ENCODE assay signal across 18 cellular contexts in genomic region chr9:71896762-71897161, GRCh38. TPM values are rescaled to one million over a fixed set of nuclear protein-coding genes. Genes with fewer than 3 reads are reported as not detected.
DNase-seq lines count a peak whose midpoint lies in the region; ATAC-seq and TF ChIP-seq lines count a peak whose summit lies in the region.
"Had no signal": no experiment of that assay in that cellular context is flagged by ENCODE, and none has a peak within 500 bp of the region (broad histone marks: within the 10 kb centered on the region; RNA-seq: fewer than 3 reads in every experiment).

No MANE protein-coding gene starts in this region.

- H3K27me3 ChIP-seq in neutrophil = no peaks in the 10 kb centered on the region
- H3K27me3 ChIP-seq in upper lobe of left lung = no peaks in the 10 kb centered on the region

- POLR2A ChIA-PET in activated B cell treated with CpG ODN at 0.5 μM for 24 hours (lab: Charles Lee) = interaction anchor here (2.9 kb wide), 1 partner anchor 14 kb away, joined by 18 read pairs; the partner anchor contains the start of genes ABHD17B and C9orf85

- H3K27me3 Mint-ChIP-seq in activated CD8-positive, alpha-beta memory T cell treated with anti-CD3 and anti-CD28 coated beads, Interleukin-2, amount 10 ng/mL, durations not matched to agents 7 days and 5 days = no peaks in the 10 kb centered on the region
- H3K27me3 Mint-ChIP-seq in activated B cell treated with CpG ODN at 0.5 μM for 24 hours = no peaks in the 10 kb centered on the region

- H3K4me3 ChIP-seq in neutrophil (ENCODE audit: low read depth in 1 of 2, low read length in 1 of 2) (no peak overlapping the region), upper lobe of left lung (no peak overlapping the region)
- H3K4me3 ChIP-seq: PC-9, SK-N-MC had no signal

- intact Hi-C loops in activated B cell treated with CpG ODN at 0.5 μM for 24 hours (cut with micrococcal nuclease) = loop anchor here (1.0 to 5.0 kb wide), 3 partner anchors 8 to 129 kb away; partner anchors contain the start of gene CEMIP2

- H3K4me1 Mint-ChIP-seq in activated CD8-positive, alpha-beta memory T cell treated with anti-CD3 and anti-CD28 coated beads, Interleukin-2, amount 10 ng/mL, durations not matched to agents 7 days and 5 days = peaks cover 74% of the 10 kb centered on the region
- peaks cover 87% of the 10 kb centered on the region for H3K4me1 Mint-ChIP-seq in activated B cell treated with CpG ODN at 0.5 μM for 24 hours

- peak overlapping the region; percentile 58 for H3K4me3 Mint-ChIP-seq in activated CD8-positive, alpha-beta memory T cell treated with anti-CD3 and anti-CD28 coated beads, Interleukin-2, amount 10 ng/mL, durations not matched to agents 7 days and 5 days
- H3K4me3 Mint-ChIP-seq in activated B cell treated with CpG ODN at 0.5 μM for 24 hours = peak overlapping the region; percentile 70

- ATAC-seq in activated CD8-positive, alpha-beta memory T cell treated with anti-CD3 and anti-CD28 coated beads, Interleukin-2, amount 10 ng/mL, durations not matched to agents 7 days and 5 days = no peak
- no peak for ATAC-seq in activated B cell treated with CpG ODN at 0.5 μM for 24 hours (ENCODE audit: low read depth)
- ATAC-seq in GM21619 (IDR thresholded peaks at IDR 0.05; ENCODE audit: unreplicated experiment) = no peak
- ATAC-seq in upper lobe of left lung (ENCODE audit: low FRiP score in 2 of 2) = no peak

- CTCF ChIA-PET in activated CD8-positive, alpha-beta memory T cell treated with anti-CD3 and anti-CD28 coated beads, Interleukin-2, amount 10 ng/mL, durations not matched to agents 7 days and 5 days (lab: Charles Lee) = interaction anchor here (0.7 to 2.1 kb wide), 5 partner anchors 10 to 114 kb away, joined by 3 to 9 read pairs (median 4); partner anchors contain the start of genes ABHD17B and C9orf85
- CTCF ChIA-PET in activated B cell treated with CpG ODN at 0.5 μM for 24 hours (lab: Charles Lee) = interaction anchor here (0.5 kb wide), 1 partner anchor 128 kb away, joined by 3 read pairs; no protein-coding TSS in a partner anchor

- peaks cover 24 to 55% of the 10 kb centered on the region in 2 experiments for H3K4me1 ChIP-seq in neutrophil (ENCODE audit: control insufficient read depth in 1 of 2, insufficient read depth in 1 of 2, low read depth in 1 of 2, low read length in 1 of 2)
- peaks cover 20 to 36% (median 24%) of the 10 kb centered on the region in 4 donors for H3K4me1 ChIP-seq in upper lobe of left lung

- H3K27ac ChIP-seq in KOPT-K1 (ENCODE audit: low read depth, low read length, poor library complexity, severe bottlenecking) = peak overlapping the region; percentile 100
- H3K27ac ChIP-seq in neutrophil = peak overlapping the region; percentile 43
- H3K27ac ChIP-seq in upper lobe of left lung = no peak overlapping the region
- H3K27ac ChIP-seq: PC-9, SK-N-MC, VCaP had no signal

- no peak for TF ChIP-seq EP300 in upper lobe of left lung (IDR thresholded peaks at IDR 0.05)

- H3K27ac Mint-ChIP-seq in activated CD8-positive, alpha-beta memory T cell treated with anti-CD3 and anti-CD28 coated beads, Interleukin-2, amount 10 ng/mL, durations not matched to agents 7 days and 5 days = peak overlapping the region; percentile 86
- peak overlapping the region; percentile 80 for H3K27ac Mint-ChIP-seq in activated B cell treated with CpG ODN at 0.5 μM for 24 hours

- no peak for TF ChIP-seq POLR2A in upper lobe of left lung (IDR thresholded peaks at IDR 0.05)

- no peak for DNase-seq in activated CD8-positive, alpha-beta memory T cell treated with anti-CD3 and anti-CD28 coated beads, Interleukin-2, amount 10 ng/mL, durations not matched to agents 7 days and 5 days
- no peak for DNase-seq in activated CD8-positive, alpha-beta memory T cell treated with anti-CD3 and anti-CD28 coated beads, Interleukin-2, amount 50 U/mL, for 48 hours
- no peak for DNase-seq in activated B cell treated with CpG ODN at 0.5 μM for 24 hours
- DNase-seq in NOMO-1 treated with dmso at 0.1 percent for 144 hours (lab: John Stamatoyannopoulos, UW; ENCODE audit: unreplicated experiment) = no peak
- no peak for DNase-seq in upper lobe of left lung
- DNase-seq: cerebellar nuclear complex, hypothalamus, kidney glomerular epithelial cell, midbrain, NCI-H2029 treated with DMSO at 0.1 percent for 48 hours, NCI-H510A, nucleus accumbens, PC-9 had no signal

- H3K36me3 Mint-ChIP-seq in activated CD8-positive, alpha-beta memory T cell treated with anti-CD3 and anti-CD28 coated beads, Interleukin-2, amount 10 ng/mL, durations not matched to agents 7 days and 5 days = peaks cover 22% of the 10 kb centered on the region
- H3K36me3 Mint-ChIP-seq in activated B cell treated with CpG ODN at 0.5 μM for 24 hours (ENCODE audit: low read depth) = peaks cover 5% of the 10 kb centered on the region

- TF ChIP-seq CTCF in activated B cell treated with CpG ODN at 0.5 μM for 24 hours (IDR thresholded peaks at IDR 0.05) (no peak), neutrophil (IDR thresholded peaks at IDR 0.05) (no peak), upper lobe of left lung (IDR thresholded peaks at IDR 0.05) (no peak)

- H3K9me3 ChIP-seq in KOPT-K1 (ENCODE audit: insufficient read depth, low read length, poor library complexity, severe bottlenecking) = no peaks in the 10 kb centered on the region
- no peaks in the 10 kb centered on the region for H3K9me3 ChIP-seq in neutrophil
- no peaks in the 10 kb centered on the region for H3K9me3 ChIP-seq in upper lobe of left lung

- no peaks in the 10 kb centered on the region for H3K9me3 Mint-ChIP-seq in activated CD8-positive, alpha-beta memory T cell treated with anti-CD3 and anti-CD28 coated beads, Interleukin-2, amount 10 ng/mL, durations not matched to agents 7 days and 5 days (ENCODE audit: low read depth)
- H3K9me3 Mint-ChIP-seq in activated B cell treated with CpG ODN at 0.5 μM for 24 hours = no peaks in the 10 kb centered on the region

- H3K36me3 ChIP-seq in KOPT-K1 (ENCODE audit: insufficient read depth, low read length) = no peaks in the 10 kb centered on the region
- no peaks in the 10 kb centered on the region for H3K36me3 ChIP-seq in neutrophil
- no peaks in the 10 kb centered on the region for H3K36me3 ChIP-seq in upper lobe of left lung

RNA-seq across cellular contexts. Expression of gene ABHD17B, which starts 14.2 kb away (rescaled TPM):
- 10 to 100 TPM; 27.0 to 35.7 TPM for total RNA-seq in activated CD8-positive, alpha-beta memory T cell treated with anti-CD3 and anti-CD28 coated beads, Interleukin-2, amount 10 ng/mL, durations not matched to agents 7 days and 5 days
- total RNA-seq in activated B cell treated with CpG ODN at 0.5 μM for 24 hours (17.0 and 18.6 TPM in 2 replicates), upper lobe of left lung (10 to 100 TPM in 5 of 6 donors, 1 to 10 TPM in 1; 3.9 to 27.3 (median 12.8) TPM)

RNA-seq across cellular contexts. Expression of gene C9orf85, which starts 14.7 kb away (rescaled TPM):
- total RNA-seq in activated CD8-positive, alpha-beta memory T cell treated with anti-CD3 and anti-CD28 coated beads, Interleukin-2, amount 10 ng/mL, durations not matched to agents 7 days and 5 days = 10 to 100 TPM in 1 of 2 experiments, 1 to 10 TPM in 1; 9.8 to 13.0 TPM
- total RNA-seq in activated B cell treated with CpG ODN at 0.5 μM for 24 hours (9.5 and 9.8 TPM in 2 replicates), upper lobe of left lung (10 to 100 TPM in 2 of 6 donors, 1 to 10 TPM in 4; 6.5 to 13.0 (median 9.0) TPM)

Comparison
In these comparisons a context has a peak if more than half of its experiments do, and no peak if none do; other contexts are left out.
1. H3K27ac ChIP-seq: peak in KOPT-K1 (single experiment) and neutrophil (single experiment); none in upper lobe of left lung (0 of 4).